In genomic region chr2:70191244-70191735, GRCh38 we compare ENCODE assay signal across 1 cellular context.
A peak's percentile ranks its signal among the peaks of the same experiment; 100 is the strongest.
TF ChIP-seq lines count a peak whose summit lies in the region.

No MANE protein-coding gene starts in this region.

TF ChIP-seq in K562, 482 proteins besides CTCF, POLR2A, EP300 and RAD21 (continued from another document and continues in another):
- TF ChIP-seq MGA (IDR thresholded peaks at IDR 0.05) (0 out of 2 replicates have a peak, but pooled peaks have one; percentile 6), NRF1 (conservative IDR thresholded peaks at IDR 0.05 in 1 of 2, IDR thresholded peaks at IDR 0.05 in 1 of 2) (no peak), RAD51 (IDR thresholded peaks at IDR 0.05; ENCODE audit: borderline replicate concordance, low read depth) (no peak), XRCC5 (IDR thresholded peaks at IDR 0.05; ENCODE audit: low read depth, low read length) (0 out of 2 replicates have a peak, but pooled peaks have one; percentile 46), TEAD2 (tag; IDR thresholded peaks at IDR 0.05) (no peak), ZNF41 (CRISPR knock-in tag; conservative IDR thresholded peaks at IDR 0.05) (no peak), U2AF1 (optimal IDR thresholded peaks at IDR 0.05; ENCODE audit: low read depth, low read length) (no peak), GATAD2A (IDR thresholded peaks at IDR 0.05) (no peak), DPF2 (IDR thresholded peaks at IDR 0.05) (peak; percentile 45; the same call in 1 of the 2 replicates), ZNF347 (CRISPR knock-in tag; IDR thresholded peaks at IDR 0.05; ENCODE audit: low read depth) (no peak), ZNF395 (CRISPR knock-in tag; IDR thresholded peaks at IDR 0.05) (no peak), MLLT1 (IDR thresholded peaks at IDR 0.05) (0 out of 4 replicates have a peak, but pooled peaks of 1 of the 2 experiments have one; percentile 39), ARNT (IDR thresholded peaks at IDR 0.05) (0 out of 4 replicates have a peak, but pooled peaks of 1 of the 2 experiments have one; percentile 40), ZNF311 (CRISPR knock-in tag; IDR thresholded peaks at IDR 0.05) (no peak), ADNP (tag; IDR thresholded peaks at IDR 0.05) (peak; percentile 64; the same call in 1 of the 2 replicates), YY1 (IDR thresholded peaks at IDR 0.05; ENCODE audit: borderline replicate concordance in 1 of 3, control insufficient read depth in 1 of 3, extremely low read depth in 1 of 3, insufficient read depth in 3 of 3, insufficient read length in 1 of 3, insufficient replicate concordance in 2 of 3, low read depth in 1 of 3, low read length in 2 of 3) (no peak), HNRNPLL (IDR thresholded peaks at IDR 0.05; ENCODE audit: low read depth, low read length, poor library complexity, severe bottlenecking) (peak; percentile 11), ZFX (CRISPR knock-in tag; IDR thresholded peaks at IDR 0.05) (no peak), STAT5B (CRISPR knock-in tag; IDR thresholded peaks at IDR 0.05) (no peak), CBX1 (IDR thresholded peaks at IDR 0.05; ENCODE audit: low read depth) (peak; percentile 60; the same call in 1 of the 2 replicates), POLR2H (tag; IDR thresholded peaks at IDR 0.05; ENCODE audit: low read depth) (no peak), HDGF (IDR thresholded peaks at IDR 0.05) (0 out of 2 replicates have a peak, but pooled peaks have one; percentile 12)
- TF ChIP-seq, protein P1, sequence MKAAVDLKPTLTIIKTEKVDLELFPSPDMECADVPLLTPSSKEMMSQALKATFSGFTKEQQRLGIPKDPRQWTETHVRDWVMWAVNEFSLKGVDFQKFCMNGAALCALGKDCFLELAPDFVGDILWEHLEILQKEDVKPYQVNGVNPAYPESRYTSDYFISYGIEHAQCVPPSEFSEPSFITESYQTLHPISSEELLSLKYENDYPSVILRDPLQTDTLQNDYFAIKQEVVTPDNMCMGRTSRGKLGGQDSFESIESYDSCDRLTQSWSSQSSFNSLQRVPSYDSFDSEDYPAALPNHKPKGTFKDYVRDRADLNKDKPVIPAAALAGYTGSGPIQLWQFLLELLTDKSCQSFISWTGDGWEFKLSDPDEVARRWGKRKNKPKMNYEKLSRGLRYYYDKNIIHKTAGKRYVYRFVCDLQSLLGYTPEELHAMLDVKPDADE (conservative IDR thresholded peaks at IDR 0.05; ENCODE audit: control insufficient read depth, low read depth, low read length): no peak
- TF ChIP-seq, protein P2, sequence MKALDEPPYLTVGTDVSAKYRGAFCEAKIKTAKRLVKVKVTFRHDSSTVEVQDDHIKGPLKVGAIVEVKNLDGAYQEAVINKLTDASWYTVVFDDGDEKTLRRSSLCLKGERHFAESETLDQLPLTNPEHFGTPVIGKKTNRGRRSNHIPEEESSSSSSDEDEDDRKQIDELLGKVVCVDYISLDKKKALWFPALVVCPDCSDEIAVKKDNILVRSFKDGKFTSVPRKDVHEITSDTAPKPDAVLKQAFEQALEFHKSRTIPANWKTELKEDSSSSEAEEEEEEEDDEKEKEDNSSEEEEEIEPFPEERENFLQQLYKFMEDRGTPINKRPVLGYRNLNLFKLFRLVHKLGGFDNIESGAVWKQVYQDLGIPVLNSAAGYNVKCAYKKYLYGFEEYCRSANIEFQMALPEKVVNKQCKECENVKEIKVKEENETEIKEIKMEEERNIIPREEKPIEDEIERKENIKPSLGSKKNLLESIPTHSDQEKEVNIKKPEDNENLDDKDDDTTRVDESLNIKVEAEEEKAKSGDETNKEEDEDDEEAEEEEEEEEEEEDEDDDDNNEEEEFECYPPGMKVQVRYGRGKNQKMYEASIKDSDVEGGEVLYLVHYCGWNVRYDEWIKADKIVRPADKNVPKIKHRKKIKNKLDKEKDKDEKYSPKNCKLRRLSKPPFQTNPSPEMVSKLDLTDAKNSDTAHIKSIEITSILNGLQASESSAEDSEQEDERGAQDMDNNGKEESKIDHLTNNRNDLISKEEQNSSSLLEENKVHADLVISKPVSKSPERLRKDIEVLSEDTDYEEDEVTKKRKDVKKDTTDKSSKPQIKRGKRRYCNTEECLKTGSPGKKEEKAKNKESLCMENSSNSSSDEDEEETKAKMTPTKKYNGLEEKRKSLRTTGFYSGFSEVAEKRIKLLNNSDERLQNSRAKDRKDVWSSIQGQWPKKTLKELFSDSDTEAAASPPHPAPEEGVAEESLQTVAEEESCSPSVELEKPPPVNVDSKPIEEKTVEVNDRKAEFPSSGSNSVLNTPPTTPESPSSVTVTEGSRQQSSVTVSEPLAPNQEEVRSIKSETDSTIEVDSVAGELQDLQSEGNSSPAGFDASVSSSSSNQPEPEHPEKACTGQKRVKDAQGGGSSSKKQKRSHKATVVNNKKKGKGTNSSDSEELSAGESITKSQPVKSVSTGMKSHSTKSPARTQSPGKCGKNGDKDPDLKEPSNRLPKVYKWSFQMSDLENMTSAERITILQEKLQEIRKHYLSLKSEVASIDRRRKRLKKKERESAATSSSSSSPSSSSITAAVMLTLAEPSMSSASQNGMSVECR (CRISPR knock-in tag; IDR thresholded peaks at IDR 0.05): no peak
- TF ChIP-seq, protein P3, sequence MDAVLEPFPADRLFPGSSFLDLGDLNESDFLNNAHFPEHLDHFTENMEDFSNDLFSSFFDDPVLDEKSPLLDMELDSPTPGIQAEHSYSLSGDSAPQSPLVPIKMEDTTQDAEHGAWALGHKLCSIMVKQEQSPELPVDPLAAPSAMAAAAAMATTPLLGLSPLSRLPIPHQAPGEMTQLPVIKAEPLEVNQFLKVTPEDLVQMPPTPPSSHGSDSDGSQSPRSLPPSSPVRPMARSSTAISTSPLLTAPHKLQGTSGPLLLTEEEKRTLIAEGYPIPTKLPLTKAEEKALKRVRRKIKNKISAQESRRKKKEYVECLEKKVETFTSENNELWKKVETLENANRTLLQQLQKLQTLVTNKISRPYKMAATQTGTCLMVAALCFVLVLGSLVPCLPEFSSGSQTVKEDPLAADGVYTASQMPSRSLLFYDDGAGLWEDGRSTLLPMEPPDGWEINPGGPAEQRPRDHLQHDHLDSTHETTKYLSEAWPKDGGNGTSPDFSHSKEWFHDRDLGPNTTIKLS (IDR thresholded peaks at IDR 0.05; ENCODE audit: borderline replicate concordance, low read depth): no peak
- TF ChIP-seq, protein P4, sequence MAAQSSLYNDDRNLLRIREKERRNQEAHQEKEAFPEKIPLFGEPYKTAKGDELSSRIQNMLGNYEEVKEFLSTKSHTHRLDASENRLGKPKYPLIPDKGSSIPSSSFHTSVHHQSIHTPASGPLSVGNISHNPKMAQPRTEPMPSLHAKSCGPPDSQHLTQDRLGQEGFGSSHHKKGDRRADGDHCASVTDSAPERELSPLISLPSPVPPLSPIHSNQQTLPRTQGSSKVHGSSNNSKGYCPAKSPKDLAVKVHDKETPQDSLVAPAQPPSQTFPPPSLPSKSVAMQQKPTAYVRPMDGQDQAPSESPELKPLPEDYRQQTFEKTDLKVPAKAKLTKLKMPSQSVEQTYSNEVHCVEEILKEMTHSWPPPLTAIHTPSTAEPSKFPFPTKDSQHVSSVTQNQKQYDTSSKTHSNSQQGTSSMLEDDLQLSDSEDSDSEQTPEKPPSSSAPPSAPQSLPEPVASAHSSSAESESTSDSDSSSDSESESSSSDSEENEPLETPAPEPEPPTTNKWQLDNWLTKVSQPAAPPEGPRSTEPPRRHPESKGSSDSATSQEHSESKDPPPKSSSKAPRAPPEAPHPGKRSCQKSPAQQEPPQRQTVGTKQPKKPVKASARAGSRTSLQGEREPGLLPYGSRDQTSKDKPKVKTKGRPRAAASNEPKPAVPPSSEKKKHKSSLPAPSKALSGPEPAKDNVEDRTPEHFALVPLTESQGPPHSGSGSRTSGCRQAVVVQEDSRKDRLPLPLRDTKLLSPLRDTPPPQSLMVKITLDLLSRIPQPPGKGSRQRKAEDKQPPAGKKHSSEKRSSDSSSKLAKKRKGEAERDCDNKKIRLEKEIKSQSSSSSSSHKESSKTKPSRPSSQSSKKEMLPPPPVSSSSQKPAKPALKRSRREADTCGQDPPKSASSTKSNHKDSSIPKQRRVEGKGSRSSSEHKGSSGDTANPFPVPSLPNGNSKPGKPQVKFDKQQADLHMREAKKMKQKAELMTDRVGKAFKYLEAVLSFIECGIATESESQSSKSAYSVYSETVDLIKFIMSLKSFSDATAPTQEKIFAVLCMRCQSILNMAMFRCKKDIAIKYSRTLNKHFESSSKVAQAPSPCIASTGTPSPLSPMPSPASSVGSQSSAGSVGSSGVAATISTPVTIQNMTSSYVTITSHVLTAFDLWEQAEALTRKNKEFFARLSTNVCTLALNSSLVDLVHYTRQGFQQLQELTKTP (IDR thresholded peaks at IDR 0.05; ENCODE audit: low read depth in 1 of 2, partially characterized antibody in 2 of 2): no peak
